In the genomic region with DNA sequence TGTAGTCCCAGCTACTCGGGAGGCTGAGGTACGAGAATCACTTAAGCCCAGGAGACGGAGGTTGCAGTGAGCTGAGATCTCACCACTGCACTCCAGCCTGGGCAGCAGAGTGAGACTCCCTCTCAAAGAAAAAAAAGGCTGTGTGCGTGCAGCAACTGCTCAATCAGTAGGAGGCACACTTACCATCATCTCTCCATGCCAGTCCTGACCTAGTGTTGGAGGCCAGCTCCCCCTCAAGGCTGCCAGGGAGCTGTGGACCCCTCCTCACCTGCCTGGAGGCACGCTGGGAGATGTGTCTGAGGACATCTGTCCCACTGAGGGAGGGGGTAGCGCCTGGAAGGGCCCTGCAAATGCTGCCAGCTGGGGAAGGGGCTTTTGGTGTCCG, we compare ENCODE assay signal across 8 cellular contexts. TPM values are rescaled to one million over a fixed set of nuclear protein-coding genes. Genes with fewer than 3 reads are reported as not detected.
DNase-seq lines count a peak whose midpoint lies in the region; ATAC-seq and TF ChIP-seq lines count a peak whose summit lies in the region.
"Had no signal": no experiment of that assay in that cellular context is flagged by ENCODE, and none has a peak within 500 bp of the region (broad histone marks: within the 10 kb centered on the region; RNA-seq: fewer than 3 reads in every experiment).

No MANE protein-coding gene starts in this region.

- H2AFZ ChIP-seq in OCI-LY1 (ENCODE audit: low read length), result no peak overlapping the region

- no peak overlapping the region for H3K4me3 ChIP-seq in OCI-LY1 (ENCODE audit: low read depth, low read length, poor library complexity, severe bottlenecking)
- peak overlapping the region in 2 of 7 experiments; percentile 8 to 12 for H3K4me3 ChIP-seq in skin epidermis

- DNase-seq in effector memory CD8-positive, alpha-beta T cell, result no peak
- DNase-seq in NCI-H1092 treated with DMSO at 0.1 percent for 48 hours (lab: John Stamatoyannopoulos, UW) (no peak), type B pancreatic cell (ENCODE audit: extremely low spot score, unreplicated experiment) (no peak), activated gamma-delta T cell treated with Interleukin-2 at 50 U/mL for 16 hours (no peak)
- DNase-seq: HFFc6 had no signal

- no peaks in the 10 kb centered on the region for H3F3A ChIP-seq in OCI-LY1 (ENCODE audit: insufficient read depth, low read length)

- H3K9me2 ChIP-seq in OCI-LY1 (ENCODE audit: low read depth, low read length), result no peaks in the 10 kb centered on the region

- peaks cover 67 to 71% of the 10 kb centered on the region in 2 donors for H3K4me1 Mint-ChIP-seq in effector memory CD8-positive, alpha-beta T cell (ENCODE audit: low read depth in 2 of 2)
- H3K4me1 Mint-ChIP-seq in type B pancreatic cell (ENCODE audit: unreplicated experiment), result peaks cover 11% of the 10 kb centered on the region

- H3K9ac ChIP-seq in OCI-LY1 (ENCODE audit: low read length), result peak overlapping the region; percentile 57; the same call in 1 of the 2 replicates

- peaks cover 22% of the 10 kb centered on the region for H3K36me3 Mint-ChIP-seq in effector memory CD8-positive, alpha-beta T cell (ENCODE audit: insufficient read depth)
- peaks cover 3% of the 10 kb centered on the region for H3K36me3 Mint-ChIP-seq in type B pancreatic cell

- peak overlapping the region; percentile 94 to 95 for H3K27ac Mint-ChIP-seq in effector memory CD8-positive, alpha-beta T cell
- H3K27ac Mint-ChIP-seq in type B pancreatic cell, result no peak overlapping the region
- H3K27ac Mint-ChIP-seq: HFFc6 had no signal

- no peak for TF ChIP-seq CTCF in OCI-LY1 (IDR thresholded peaks at IDR 0.05; ENCODE audit: low read length)
- no peak for TF ChIP-seq CTCF in type B pancreatic cell (conservative IDR thresholded peaks at IDR 0.05)

- H3K4me1 ChIP-seq in OCI-LY1 (ENCODE audit: insufficient read depth, low read length, severe bottlenecking), result peaks cover 81% of the 10 kb centered on the region

- H3K36me3 ChIP-seq in OCI-LY1 (ENCODE audit: insufficient read depth, low read length), result no peaks in the 10 kb centered on the region; the same call in 1 of the 2 replicates

- H4K20me1 ChIP-seq in OCI-LY1 (ENCODE audit: insufficient read depth, low read length), result no peaks in the 10 kb centered on the region

- H3K4me2 ChIP-seq in OCI-LY1 (ENCODE audit: low read length), result peak overlapping the region; percentile 72

- no peaks in the 10 kb centered on the region for H3K27me3 Mint-ChIP-seq in effector memory CD8-positive, alpha-beta T cell
- no peaks in the 10 kb centered on the region for H3K27me3 Mint-ChIP-seq in type B pancreatic cell

- ATAC-seq in GM19397 (IDR thresholded peaks at IDR 0.05; ENCODE audit: unreplicated experiment), result peak; percentile 1
- no peak for ATAC-seq in effector memory CD8-positive, alpha-beta T cell (replicated peaks)

- no peaks in the 10 kb centered on the region for H3K27me3 ChIP-seq in OCI-LY1 (ENCODE audit: insufficient read depth, low read length)

- H3K27ac ChIP-seq in OCI-LY1 (ENCODE audit: low read depth, low read length, poor library complexity, severe bottlenecking), result peak overlapping the region; percentile 97
- peak overlapping the region in 20 of 21 experiments; percentile 75 to 98 (median 88) for H3K27ac ChIP-seq in skin epidermis

- no peaks in the 10 kb centered on the region for H3K9me3 Mint-ChIP-seq in effector memory CD8-positive, alpha-beta T cell
- no peaks in the 10 kb centered on the region for H3K9me3 Mint-ChIP-seq in type B pancreatic cell
- H3K9me3 Mint-ChIP-seq: HFFc6 had no signal

- H3K9me3 ChIP-seq in OCI-LY1 (ENCODE audit: low read length), result no peaks in the 10 kb centered on the region

- H3K4me3 Mint-ChIP-seq in effector memory CD8-positive, alpha-beta T cell, result peak overlapping the region; percentile 76 to 95
- H3K4me3 Mint-ChIP-seq in type B pancreatic cell, result no peak overlapping the region
- H3K4me3 Mint-ChIP-seq: HFFc6 had no signal

- H3K79me2 ChIP-seq in OCI-LY1 (ENCODE audit: insufficient read depth, low read length), result no peaks in the 10 kb centered on the region

RNA-seq across cellular contexts. Expression of a gene that starts 11.9 kb away (rescaled TPM):
- total RNA-seq in type B pancreatic cell (ENCODE audit: low replicate concordance), result 27.7 and 31.8 TPM in 2 replicates
